20 cellular contexts compared by ENCODE assay signal in genomic region chr13:51976423-51976822, GRCh38. TPM values are rescaled to one million over a fixed set of nuclear protein-coding genes. Genes with fewer than 3 reads are reported as not detected.
DNase-seq lines count a peak whose midpoint lies in the region; ATAC-seq and TF ChIP-seq lines count a peak whose summit lies in the region.
"Had no signal": no experiment of that assay in that cellular context is flagged by ENCODE, and none has a peak within 500 bp of the region (broad histone marks: within the 10 kb centered on the region; RNA-seq: fewer than 3 reads in every experiment).

No MANE protein-coding gene starts in this region.

- DNase-seq in activated CD8-positive, alpha-beta memory T cell treated with anti-CD3 and anti-CD28 coated beads, Interleukin-2, amount 10 ng/mL, durations not matched to agents 7 days and 5 days, result no peak
- no peak for DNase-seq in activated CD8-positive, alpha-beta memory T cell treated with anti-CD3 and anti-CD28 coated beads for 24 hours
- peak; percentile 67 for DNase-seq in DMS53 (lab: John Stamatoyannopoulos, UW)
- DNase-seq in RKO (ENCODE audit: low spot score), result peak; percentile 28
- DNase-seq in fibroblast of mammary gland (ENCODE audit: low read depth), result peak; percentile 7
- DNase-seq in HuH-7.5 (ENCODE audit: low spot score), result no peak
- DNase-seq in GM03348 (ENCODE audit: low spot score), result no peak
- no peak for DNase-seq in hippocampal formation (lab: John Stamatoyannopoulos, UW)
- DNase-seq: CD4-positive, CD25-positive, alpha-beta regulatory T cell; DMS 273 treated with DMSO at 0.1 percent for 48 hours; Karpas-422; MV-4-11; NCI-H1105 treated with DMSO at 0.1 percent for 48 hours; NCI-H2029 treated with DMSO at 0.1 percent for 48 hours; NCI-H226; NCI-H510A treated with DMSO at 0.1 percent for 48 hours; NCI-H748 treated with DMSO at 0.1 percent for 48 hours had no signal

- no peaks in the 10 kb centered on the region for H3K4me1 Mint-ChIP-seq in activated CD8-positive, alpha-beta memory T cell treated with anti-CD3 and anti-CD28 coated beads, Interleukin-2, amount 10 ng/mL, durations not matched to agents 7 days and 5 days
- H3K4me1 Mint-ChIP-seq: IgD-negative memory B cell had no signal

- H3K36me3 Mint-ChIP-seq in activated CD8-positive, alpha-beta memory T cell treated with anti-CD3 and anti-CD28 coated beads, Interleukin-2, amount 10 ng/mL, durations not matched to agents 7 days and 5 days, result no peaks in the 10 kb centered on the region
- H3K36me3 Mint-ChIP-seq: IgD-negative memory B cell had no signal

- no peak for TF ChIP-seq CTCF in fibroblast of mammary gland (conservative IDR thresholded peaks at IDR 0.05; ENCODE audit: control insufficient read depth, insufficient read depth, low read depth, low read length)

- no peak overlapping the region for H3K4me3 Mint-ChIP-seq in activated CD8-positive, alpha-beta memory T cell treated with anti-CD3 and anti-CD28 coated beads, Interleukin-2, amount 10 ng/mL, durations not matched to agents 7 days and 5 days
- H3K4me3 Mint-ChIP-seq: CD4-positive, CD25-positive, alpha-beta regulatory T cell; GM23338; IgD-negative memory B cell had no signal

- peak; percentile 42 for ATAC-seq in activated CD8-positive, alpha-beta memory T cell treated with anti-CD3 and anti-CD28 coated beads, Interleukin-2, amount 10 ng/mL, durations not matched to agents 7 days and 5 days
- ATAC-seq: GM23338 had no signal

- no peak overlapping the region for H3K4me3 ChIP-seq in fibroblast of mammary gland (ENCODE audit: control insufficient read depth, low read depth, low read length)
- H3K4me3 ChIP-seq: GM23338, HAP-1 had no signal

- H3K9me3 Mint-ChIP-seq in activated CD8-positive, alpha-beta memory T cell treated with anti-CD3 and anti-CD28 coated beads, Interleukin-2, amount 10 ng/mL, durations not matched to agents 7 days and 5 days (ENCODE audit: low read depth), result no peaks in the 10 kb centered on the region
- H3K9me3 Mint-ChIP-seq: CD4-positive, CD25-positive, alpha-beta regulatory T cell; GM23338; IgD-negative memory B cell had no signal

- no peak overlapping the region for H3K27ac Mint-ChIP-seq in activated CD8-positive, alpha-beta memory T cell treated with anti-CD3 and anti-CD28 coated beads, Interleukin-2, amount 10 ng/mL, durations not matched to agents 7 days and 5 days
- H3K27ac Mint-ChIP-seq: CD4-positive, CD25-positive, alpha-beta regulatory T cell; GM23338; IgD-negative memory B cell had no signal

- CTCF ChIA-PET in activated CD8-positive, alpha-beta memory T cell treated with anti-CD3 and anti-CD28 coated beads, Interleukin-2, amount 10 ng/mL, durations not matched to agents 7 days and 5 days (lab: Charles Lee), result interaction anchor here (0.6 to 0.8 kb wide), 3 partner anchors 32 to 114 kb away, joined by 3 read pairs; no protein-coding TSS in a partner anchor

- H3K27me3 Mint-ChIP-seq in activated CD8-positive, alpha-beta memory T cell treated with anti-CD3 and anti-CD28 coated beads, Interleukin-2, amount 10 ng/mL, durations not matched to agents 7 days and 5 days, result no peaks in the 10 kb centered on the region

RNA-seq across cellular contexts. Expression of gene ATP7B, which starts 34.8 kb away (rescaled TPM):
- total RNA-seq in activated CD8-positive, alpha-beta memory T cell treated with anti-CD3 and anti-CD28 coated beads, Interleukin-2, amount 10 ng/mL, durations not matched to agents 7 days and 5 days, result under 1 TPM; 0.38 to 0.80 TPM

RNA-seq across cellular contexts. Expression of gene ALG11, which starts 35.8 kb away (rescaled TPM):
- total RNA-seq in activated CD8-positive, alpha-beta memory T cell treated with anti-CD3 and anti-CD28 coated beads, Interleukin-2, amount 10 ng/mL, durations not matched to agents 7 days and 5 days, result 10 to 100 TPM; 23.9 to 28.9 TPM

RNA-seq across cellular contexts. Expression of gene UTP14C, which starts 48.1 kb away (rescaled TPM):
- 10 to 100 TPM in 1 of 2 experiments, 1 to 10 TPM in 1; 8.7 to 11.5 TPM for total RNA-seq in activated CD8-positive, alpha-beta memory T cell treated with anti-CD3 and anti-CD28 coated beads, Interleukin-2, amount 10 ng/mL, durations not matched to agents 7 days and 5 days

Comparison
In these comparisons a context has a peak if more than half of its experiments do, and no peak if none do; other contexts are left out.
1. DNase-seq: peak in DMS53 (single experiment), RKO (single experiment) and fibroblast of mammary gland (single experiment); none in activated CD8-positive, alpha-beta memory T cell treated with anti-CD3 and anti-CD28 coated beads, Interleukin-2, amount 10 ng/mL, durations not matched to agents 7 days and 5 days (single experiment), activated CD8-positive, alpha-beta memory T cell treated with anti-CD3 and anti-CD28 coated beads for 24 hours (single experiment), HuH-7.5 (single experiment), GM03348 (single experiment) and hippocampal formation (0 of 2).